ENCODE assay signal across 8 cellular contexts in the genomic region with DNA sequence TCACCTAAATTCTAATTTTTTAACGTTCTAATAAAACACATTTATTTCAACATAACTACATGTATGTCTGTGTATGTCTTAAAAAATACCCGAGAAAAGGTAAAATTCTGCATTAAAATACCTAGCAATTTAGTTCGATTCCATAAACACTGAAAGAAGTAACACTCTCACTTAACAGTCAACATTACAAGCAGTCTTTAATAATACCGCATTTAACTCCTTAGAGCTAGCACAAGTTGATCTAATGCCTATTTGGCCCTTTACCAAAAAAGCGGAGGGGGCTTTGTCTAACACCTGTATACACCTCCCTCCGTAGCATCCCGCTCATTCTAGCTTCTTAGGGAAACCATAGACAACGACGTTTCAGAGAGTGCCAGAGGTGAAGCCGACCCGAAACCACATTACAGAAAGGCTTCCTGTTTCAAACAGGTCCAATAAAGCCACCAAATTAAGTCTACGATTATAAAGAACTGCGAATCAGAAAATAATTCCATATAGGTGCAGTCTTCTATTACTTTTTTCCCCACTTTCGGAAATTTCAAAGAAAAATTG. TPM values are rescaled to one million over a fixed set of nuclear protein-coding genes. Genes with fewer than 3 reads are reported as not detected.
DNase-seq lines count a peak whose midpoint lies in the region; ATAC-seq, FAIRE-seq and TF ChIP-seq lines count a peak whose summit lies in the region.

No MANE protein-coding gene starts in this region.

- H3K27me3 ChIP-seq in HUES64 (ENCODE audit: insufficient read depth, low read length) (peaks cover 19% of the 10 kb centered on the region; the same call in 1 of the 2 replicates), ascending aorta (no peaks in the 10 kb centered on the region), kidney epithelial cell (ENCODE audit: control insufficient read depth, insufficient read depth, low read length) (no peaks in the 10 kb centered on the region)

- TF ChIP-seq CTCF in D721Med (IDR thresholded peaks at IDR 0.05; ENCODE audit: insufficient read depth, missing control alignments) (no peak), ascending aorta (IDR thresholded peaks at IDR 0.05) (no peak), kidney epithelial cell (IDR thresholded peaks at IDR 0.05; ENCODE audit: insufficient read depth, low read length, poor library complexity, severe bottlenecking) (no peak)

- intact Hi-C loops in ascending aorta (cut with DNase I), result loop anchor here (5.0 kb wide), 3 partner anchors 48 to 652 kb away; partner anchors contain the start of genes ALG5 and CCDC169

- H3K4me3 ChIP-seq in HUES64 (ENCODE audit: low read length), result peak overlapping the region; percentile 73
- H3K4me3 ChIP-seq in ascending aorta, result peak overlapping the region; percentile 77 to 88
- peak overlapping the region; percentile 80 for H3K4me3 ChIP-seq in kidney epithelial cell (ENCODE audit: low read depth, low read length)

- H3K9me3 ChIP-seq in HUES64 (ENCODE audit: insufficient read depth, low read depth, low read length), result no peaks in the 10 kb centered on the region
- H3K9me3 ChIP-seq in ascending aorta, result no peaks in the 10 kb centered on the region

- H3K27ac ChIP-seq in HUES64 (ENCODE audit: low read depth, low read length) (peak overlapping the region; percentile 91; the same call in 1 of the 2 replicates), ascending aorta (peak overlapping the region; percentile 99 to 100)

- H3K36me3 ChIP-seq in HUES64 (ENCODE audit: insufficient read depth, low read length), result no peaks in the 10 kb centered on the region
- no peaks in the 10 kb centered on the region for H3K36me3 ChIP-seq in ascending aorta
- H3K36me3 ChIP-seq in kidney epithelial cell (ENCODE audit: control insufficient read depth, insufficient read depth, low read length), result no peaks in the 10 kb centered on the region

- 4% methylated on average over 14 of the region's 14 CpGs for WGBS in HUES64

- no peak for ATAC-seq in stimulated activated naive CD8-positive, alpha-beta T cell treated with anti-CD3 and anti-CD28 coated beads, Interleukin-15, Interleukin-2, amounts not matched to agents 100 U/mL and 50 U/mL, for 24 hours
- no peak for ATAC-seq in GM19023 (IDR thresholded peaks at IDR 0.05; ENCODE audit: unreplicated experiment)

- peak overlapping the region; percentile 80 for H3K9ac ChIP-seq in HUES64 (ENCODE audit: low read depth, low read length)

- H3K4me1 ChIP-seq in HUES64 (ENCODE audit: insufficient read depth, low read length) (peaks cover 28% of the 10 kb centered on the region), ascending aorta (peaks cover 0 to 14% of the 10 kb centered on the region in 2 donors)

- FAIRE-seq in D721Med (lab: Jason Lieb, UNC), result peak; percentile 63

- DNase-seq in D721Med (ENCODE audit: insufficient read length, low spot score), result no peak
- DNase-seq in ascending aorta (ENCODE audit: low spot score in 2 of 2), result no peak
- no peak for DNase-seq in kidney epithelial cell (ENCODE audit: low read depth)
- DNase-seq in stimulated activated naive CD8-positive, alpha-beta T cell treated with anti-CD3 and anti-CD28 coated beads, Interleukin-15, Interleukin-2, amounts not matched to agents 100 U/mL and 50 U/mL, for 24 hours, result peak; percentile 12
- DNase-seq in NCI-H1048 (lab: John Stamatoyannopoulos, UW), result no peak
- DNase-seq in HCEC 1CT, result no peak

RNA-seq across cellular contexts. Expression of gene SPART, which starts 1.2 kb away (rescaled TPM):
- 61.7 TPM for polyA plus RNA-seq in HUES64 (2013, experiment 1 of 2)
- polyA plus RNA-seq in HUES64 (2013, experiment 2 of 2), result 60.7 TPM
- total RNA-seq in ascending aorta, result 27.4 TPM
- 41.3 and 51.0 TPM in 2 replicates for total RNA-seq in kidney epithelial cell

RNA-seq across cellular contexts. Expression of gene CCDC169, which starts 47.3 kb away (rescaled TPM):
- polyA plus RNA-seq in HUES64 (2013, experiment 1 of 2), result 15.4 TPM
- 20.5 TPM for polyA plus RNA-seq in HUES64 (2013, experiment 2 of 2)
- total RNA-seq in ascending aorta (4.7 TPM), kidney epithelial cell (3.8 and 7.3 TPM in 2 replicates)
